ENCODE assay signal across 1 cellular context in genomic region chr14:94337274-94337673, GRCh38.
TF ChIP-seq lines count a peak whose summit lies in the region.

No MANE protein-coding gene starts in this region.

TF ChIP-seq in HepG2, 621 proteins besides CTCF, POLR2A, EP300 and RAD21:
- TF ChIP-seq MAFF (IDR thresholded peaks at IDR 0.05; ENCODE audit: low read depth, low read length) (peak; percentile 95), ZEB1 (IDR thresholded peaks at IDR 0.05; ENCODE audit: insufficient replicate concordance, low read depth) (no peak), SKIL (CRISPR knock-in tag; IDR thresholded peaks at IDR 0.05; ENCODE audit: borderline replicate concordance) (no peak), STAT5B (CRISPR knock-in tag; IDR thresholded peaks at IDR 0.05) (no peak), PHF5A (CRISPR knock-in tag; IDR thresholded peaks at IDR 0.05; ENCODE audit: low read depth, unreplicated experiment) (no peak), ZNF205 (CRISPR knock-in tag; IDR thresholded peaks at IDR 0.05) (no peak), MAFK (conservative IDR thresholded peaks at IDR 0.05 in 1 of 2, IDR thresholded peaks at IDR 0.05 in 1 of 2; ENCODE audit: low read length in 2 of 2) (peak; percentile 96)
